In the genomic region with DNA sequence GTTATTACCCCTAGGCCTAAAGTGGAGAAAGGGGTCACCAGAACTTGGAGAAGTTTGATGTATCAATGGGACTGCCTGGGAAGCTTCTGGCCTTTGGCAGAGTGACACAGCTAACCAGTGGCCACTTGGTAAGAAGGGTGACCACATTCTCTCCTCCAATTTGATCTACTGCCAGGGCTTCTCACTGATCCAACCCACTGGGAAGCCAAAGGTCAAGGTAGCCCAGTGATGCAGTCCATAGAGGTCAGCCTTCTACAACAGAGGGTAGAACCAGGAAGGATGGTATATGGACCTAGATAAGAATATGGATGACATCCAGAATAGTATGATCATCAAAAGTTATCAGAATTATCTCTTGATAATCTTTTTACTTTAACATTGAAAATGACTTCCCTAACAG, we compare ENCODE assay signal across 23 cellular contexts.
"Had no signal": no experiment of that assay in that cellular context is flagged by ENCODE, and none has a peak within 500 bp of the region (broad histone marks: within the 10 kb centered on the region; RNA-seq: fewer than 3 reads in every experiment).

No MANE protein-coding gene starts in this region.

- H3K36me3 ChIP-seq: spleen, thoracic aorta, upper lobe of left lung had no signal

- ATAC-seq: activated CD4-positive, CD25-positive, alpha-beta regulatory T cell treated with anti-CD3 and anti-CD28 coated beads, Interleukin-2, amount 50 U/mL, for 24 hours; activated T-cell treated with anti-CD3 and anti-CD28 coated beads, Interleukin-2, amount 50 U/mL, for 72 hours; body of pancreas; foreskin keratinocyte; mucosa of descending colon had no signal

- H3K27ac Mint-ChIP-seq: activated CD4-positive, alpha-beta memory T cell treated with anti-CD3 and anti-CD28 coated beads, Interleukin-2, amount 10 ng/mL, durations not matched to agents 7 days and 5 days; activated CD4-positive, alpha-beta T cell treated with anti-CD3 and anti-CD28 coated beads, Interleukin-2, amount 10 ng/mL, durations not matched to agents 24 days and 14 days; activated naive CD4-positive, alpha-beta T cell treated with anti-CD3 and anti-CD28 coated beads, Interleukin-2, amount 10 ng/mL, durations not matched to agents 7 days and 5 days; activated T-cell treated with anti-CD3 and anti-CD28 coated beads, Interleukin-2, amount 50 U/mL, for 72 hours; immature natural killer cell; naive B cell had no signal

- H3K9me3 Mint-ChIP-seq: activated CD4-positive, alpha-beta memory T cell treated with anti-CD3 and anti-CD28 coated beads, Interleukin-2, amount 10 ng/mL, durations not matched to agents 7 days and 5 days; activated CD4-positive, alpha-beta T cell treated with anti-CD3 and anti-CD28 coated beads, Interleukin-2, amount 10 ng/mL, durations not matched to agents 24 days and 14 days; activated naive CD4-positive, alpha-beta T cell treated with anti-CD3 and anti-CD28 coated beads, Interleukin-2, amount 10 ng/mL, durations not matched to agents 7 days and 5 days; activated T-cell treated with anti-CD3 and anti-CD28 coated beads, Interleukin-2, amount 50 U/mL, for 72 hours; naive B cell; neural crest cell had no signal

- H3K4me1 ChIP-seq: upper lobe of left lung had no signal

- H3K9me3 ChIP-seq: body of pancreas, mucosa of descending colon, spleen, thoracic aorta, upper lobe of left lung had no signal

- H3K4me3 ChIP-seq: body of pancreas, hepatocyte, mucosa of descending colon, spleen, thoracic aorta, upper lobe of left lung had no signal

- H3K4me2 ChIP-seq: hepatocyte had no signal

- H3K27ac ChIP-seq: body of pancreas, foreskin keratinocyte, hepatocyte, spleen, thoracic aorta, upper lobe of left lung, VCaP had no signal

- H2AFZ ChIP-seq: hepatocyte had no signal

- H3K4me3 Mint-ChIP-seq: activated CD4-positive, alpha-beta memory T cell treated with anti-CD3 and anti-CD28 coated beads, Interleukin-2, amount 10 ng/mL, durations not matched to agents 7 days and 5 days; activated CD4-positive, alpha-beta T cell treated with anti-CD3 and anti-CD28 coated beads, Interleukin-2, amount 10 ng/mL, durations not matched to agents 24 days and 14 days; activated naive CD4-positive, alpha-beta T cell treated with anti-CD3 and anti-CD28 coated beads, Interleukin-2, amount 10 ng/mL, durations not matched to agents 7 days and 5 days; activated T-cell treated with anti-CD3 and anti-CD28 coated beads, Interleukin-2, amount 50 U/mL, for 72 hours; immature natural killer cell; naive B cell; neural crest cell had no signal

- H3K36me3 Mint-ChIP-seq: activated naive CD4-positive, alpha-beta T cell treated with anti-CD3 and anti-CD28 coated beads, Interleukin-2, amount 10 ng/mL, durations not matched to agents 7 days and 5 days; immature natural killer cell; naive B cell had no signal

- H3K4me1 Mint-ChIP-seq: activated CD4-positive, alpha-beta memory T cell treated with anti-CD3 and anti-CD28 coated beads, Interleukin-2, amount 10 ng/mL, durations not matched to agents 7 days and 5 days; activated CD4-positive, alpha-beta T cell treated with anti-CD3 and anti-CD28 coated beads, Interleukin-2, amount 10 ng/mL, durations not matched to agents 24 days and 14 days; activated naive CD4-positive, alpha-beta T cell treated with anti-CD3 and anti-CD28 coated beads, Interleukin-2, amount 10 ng/mL, durations not matched to agents 7 days and 5 days; immature natural killer cell; naive B cell had no signal

- H3K27me3 ChIP-seq: body of pancreas, foreskin keratinocyte, hepatocyte, upper lobe of left lung had no signal

- DNase-seq: activated CD4-positive, alpha-beta memory T cell treated with anti-CD3 and anti-CD28 coated beads, Interleukin-2, amount 10 ng/mL, durations not matched to agents 7 days and 5 days; activated CD4-positive, alpha-beta T cell treated with anti-CD3 and anti-CD28 coated beads, Interleukin-2, amount 10 ng/mL, durations not matched to agents 24 days and 14 days; activated effector memory CD4-positive, alpha-beta T cell treated with Interleukin-2 at 50 U/mL for 16 hours; activated naive CD4-positive, alpha-beta T cell treated with anti-CD3 and anti-CD28 coated beads, Interleukin-2, amount 10 ng/mL, durations not matched to agents 7 days and 5 days; activated T-cell treated with anti-CD3 and anti-CD28 coated beads, Interleukin-2, amount 50 U/mL, for 72 hours; body of pancreas; foreskin keratinocyte; glutamatergic neuron; immature natural killer cell; mesendoderm; mucosa of descending colon; naive B cell; posterior cingulate gyrus; retina; spleen; stimulated activated CD4-positive, alpha-beta T cell treated with anti-CD3 and anti-CD28 coated beads, Interleukin-4, amount 100 ng/mL, for 1 hour; stimulated activated naive CD4-positive, alpha-beta T cell treated with Interleukin-2 at 50 U/mL for 16 hours; upper lobe of left lung had no signal
